7 cellular contexts compared by ENCODE assay signal in the genomic region with DNA sequence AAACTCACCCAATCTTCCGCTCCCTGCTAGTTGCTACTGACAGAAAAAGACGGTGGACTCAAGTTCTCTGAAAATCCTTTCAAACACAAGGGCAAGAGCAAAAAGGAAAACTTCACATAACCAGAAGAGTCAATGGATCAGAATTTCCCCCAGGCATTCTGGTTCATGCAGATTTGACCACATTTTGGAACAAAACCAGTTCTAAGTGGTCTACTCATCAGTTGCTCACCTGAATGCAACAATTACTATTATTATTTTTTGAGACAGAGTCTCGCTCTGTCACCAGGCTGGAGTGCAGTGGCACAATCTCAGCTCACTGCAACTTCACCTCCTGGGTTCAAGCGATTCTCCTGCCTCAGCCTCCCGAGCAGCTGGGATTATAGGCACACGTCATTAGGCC.
DNase-seq lines count a peak whose midpoint lies in the region; ATAC-seq and TF ChIP-seq lines count a peak whose summit lies in the region.
"Not testable (repeated sequence)": the region's sequence is repeated elsewhere in the genome, so short reads cannot be mapped to it uniquely, and the experiment has no call there.

No MANE protein-coding gene starts in this region.

- not testable (repeated sequence) for H4K8ac ChIP-seq in IMR-90 (ENCODE audit: low read depth in 2 of 2, low read length in 2 of 2)

- 100% methylated on average over 2 of the region's 6 CpGs; no CpG with 5 or more reads in 1 of the 2 experiments for WGBS in IMR-90 (ENCODE audit: extremely low coverage in 2 of 2, insufficient read length in 1 of 2), 2 experiments
- 2% methylated on average over 6 of the region's 6 CpGs for WGBS in mammary epithelial cell (ENCODE audit: low coverage, missing lambda C conversion rate)

- intact Hi-C loops in IMR-90 (cut with micrococcal nuclease), result not testable (repeated sequence)
- intact Hi-C loops in mammary epithelial cell (cut with micrococcal nuclease), result loop anchor here (2.0 to 10.0 kb wide), 2 partner anchors 81 to 283 kb away; partner anchors contain the start of gene XYLT1

- not testable (repeated sequence) for H3K23ac ChIP-seq in IMR-90 (ENCODE audit: low read depth, low read length)

- not testable (repeated sequence) for ATAC-seq in IMR-90 (ENCODE audit: low read depth)
- peak; percentile 59 for ATAC-seq in RWPE2 (ENCODE audit: low read depth)
- peak; percentile 81 for ATAC-seq in foreskin keratinocyte

- H3K27ac ChIP-seq in IMR-90 (ENCODE audit: insufficient read depth, low read length), result not testable (repeated sequence)
- H3K27ac ChIP-seq in RWPE2 (ENCODE audit: poor library complexity, severe bottlenecking) (peak overlapping the region; percentile 99), mammary epithelial cell (ENCODE audit: insufficient read depth, low read depth, low read length) (peak overlapping the region; percentile 78), foreskin keratinocyte (peak overlapping the region; percentile 35)

- in situ Hi-C loops in IMR-90 (cut with MboI; ENCODE audit: low sequenced_read_pairs); astrocyte of the cerebellum (cut with HindIII; ENCODE audit: low sequenced_read_pairs): not testable (repeated sequence)
- in situ Hi-C loops in mammary epithelial cell (cut with MboI; ENCODE audit: low sequenced_read_pairs in 2 of 2), result loop anchor here in 1 of 2 donors (5.0 kb wide), 2 partner anchors 79 to 81 kb away; partner anchors contain the start of gene XYLT1

- dilution Hi-C loops in IMR-90 (cut with HindIII; ENCODE audit: low sequenced_read_pairs, unreplicated experiment); mammary epithelial cell (cut with HindIII; ENCODE audit: low sequenced_read_pairs): not testable (repeated sequence)

- not testable (repeated sequence) for H3K14ac ChIP-seq in IMR-90 (replicated peaks; ENCODE audit: low read depth, low read length)

- not testable (repeated sequence) for H3K9me1 ChIP-seq in IMR-90 (ENCODE audit: insufficient read depth, low read length)

- H3K79me1 ChIP-seq in IMR-90 (ENCODE audit: low read depth in 1 of 2, low read length in 2 of 2), result not testable (repeated sequence)

- H2BK5ac ChIP-seq in IMR-90 (ENCODE audit: low read depth, low read length, poor library complexity, severe bottlenecking), result not testable (repeated sequence)

- H3K4me3 ChIP-seq in IMR-90 (ENCODE audit: insufficient read depth, low read depth, low read length); RWPE2 (ENCODE audit: severe bottlenecking); astrocyte of the cerebellum (ENCODE audit: low read depth, low read length); mammary epithelial cell (replicated peaks in 1 of 3; ENCODE audit: insufficient read depth in 1 of 3, low read depth in 2 of 3, low read length in 3 of 3): not testable (repeated sequence)

- not testable (repeated sequence) for H3K4ac ChIP-seq in IMR-90 (ENCODE audit: low read depth, low read length)

- H3K56ac ChIP-seq in IMR-90 (ENCODE audit: extremely low read depth, insufficient read depth, low read length), result not testable (repeated sequence)

- not testable (repeated sequence) for H2AFZ ChIP-seq in IMR-90 (replicated peaks; ENCODE audit: low read length, poor library complexity)
- H2AFZ ChIP-seq in mammary epithelial cell (ENCODE audit: low read depth, low read length), result peak overlapping the region; percentile 45

- H3K4me1 ChIP-seq in IMR-90 (ENCODE audit: control insufficient read depth, insufficient read depth, low read length), result not testable (repeated sequence)
- H3K4me1 ChIP-seq in RWPE2 (ENCODE audit: insufficient read depth, poor library complexity, severe bottlenecking) (peaks cover 46% of the 10 kb centered on the region), mammary epithelial cell (ENCODE audit: insufficient read depth, low read length) (peaks cover 59% of the 10 kb centered on the region), foreskin keratinocyte (peaks cover 44% of the 10 kb centered on the region)

- DNase-seq in AG08395 (ENCODE audit: low spot score) (peak; percentile 19), EL (peak; percentile 60), IMR-90 (peak; percentile 20), RWPE2 (ENCODE audit: low spot score) (peak; percentile 70), astrocyte of the cerebellum (ENCODE audit: low read depth) (peak; percentile 29), mammary epithelial cell (peak; percentile 87), foreskin keratinocyte (peak; percentile 95 to 97)

- H4K5ac ChIP-seq in IMR-90 (ENCODE audit: low read depth, low read length), result not testable (repeated sequence)

- TF ChIP-seq RAD21 in IMR-90 (IDR thresholded peaks at IDR 0.05; ENCODE audit: low read length), result not testable (repeated sequence)

- H3K9me3 ChIP-seq in IMR-90 (ENCODE audit: control insufficient read depth, insufficient read depth, low read length); RWPE2 (ENCODE audit: severe bottlenecking); mammary epithelial cell (replicated peaks; ENCODE audit: insufficient read depth, low read length): not testable (repeated sequence)

- not testable (repeated sequence) for H3K9ac ChIP-seq in IMR-90 (ENCODE audit: low read depth, low read length)
- peak overlapping the region; percentile 23 for H3K9ac ChIP-seq in mammary epithelial cell (ENCODE audit: insufficient read depth, low read length)

- H3K36me3 ChIP-seq in IMR-90 (ENCODE audit: control insufficient read depth, insufficient read depth, low read length); RWPE2 (ENCODE audit: low read depth); mammary epithelial cell (ENCODE audit: insufficient read depth, low read length): not testable (repeated sequence)

- H3K18ac ChIP-seq in IMR-90 (ENCODE audit: low read depth, low read length), result not testable (repeated sequence)

- H4K91ac ChIP-seq in IMR-90 (ENCODE audit: insufficient read depth, low read depth, low read length), result not testable (repeated sequence)

- not testable (repeated sequence) for H4K20me1 ChIP-seq in IMR-90 (ENCODE audit: insufficient read depth, low read length); mammary epithelial cell (ENCODE audit: insufficient read depth, low read length)

- POLR2A ChIA-PET in IMR-90 (lab: Charles Lee; ENCODE audit: unreplicated experiment), result not testable (repeated sequence)

- H3K4me2 ChIP-seq in IMR-90 (ENCODE audit: low read depth, low read length), result not testable (repeated sequence)
- peak overlapping the region; percentile 61 for H3K4me2 ChIP-seq in mammary epithelial cell (ENCODE audit: insufficient read depth, low read depth, low read length)

- not testable (repeated sequence) for TF ChIP-seq POLR2A in IMR-90 (IDR thresholded peaks at IDR 0.05; ENCODE audit: low read depth, low read length)

- H3K79me2 ChIP-seq in mammary epithelial cell (ENCODE audit: insufficient read depth, low read length), result not testable (repeated sequence)

- not testable (repeated sequence) for H2AK9ac ChIP-seq in IMR-90 (replicated peaks; ENCODE audit: low read depth, low read length, poor library complexity)

- H2BK15ac ChIP-seq in IMR-90 (ENCODE audit: low read depth, low read length), result not testable (repeated sequence)

- not testable (repeated sequence) for H2BK120ac ChIP-seq in IMR-90 (ENCODE audit: low read depth, low read length)

- not testable (repeated sequence) for H3K27me3 ChIP-seq in IMR-90 (ENCODE audit: control insufficient read depth, insufficient read depth, low read length); RWPE2 (ENCODE audit: insufficient read depth, poor library complexity, severe bottlenecking); mammary epithelial cell (ENCODE audit: insufficient read depth, low read length); foreskin keratinocyte

- CTCF ChIA-PET in IMR-90 (lab: Yijun Ruan, JAX), result not testable (repeated sequence)
- CTCF ChIA-PET in mammary epithelial cell (lab: Charles Lee; ENCODE audit: low non-redundant PET), result interaction anchor here (0.7 kb wide), 1 partner anchor 27 kb away, joined by 3 read pairs; no protein-coding TSS in a partner anchor

- H2BK20ac ChIP-seq in IMR-90 (ENCODE audit: low read depth, low read length), result not testable (repeated sequence)

- 0 out of 2 replicates have a peak overlapping the region, but pooled peaks have one; percentile 3 for H2AK5ac ChIP-seq in IMR-90 (ENCODE audit: low read depth, low read length)

- TF ChIP-seq CTCF in IMR-90 (conservative IDR thresholded peaks at IDR 0.05; ENCODE audit: low read depth, low read length); RWPE2 (IDR thresholded peaks at IDR 0.05; ENCODE audit: poor library complexity, severe bottlenecking); astrocyte of the cerebellum (IDR thresholded peaks at IDR 0.05; ENCODE audit: low read depth, low read length, missing control alignments); mammary epithelial cell (conservative IDR thresholded peaks at IDR 0.05 in 1 of 2, IDR thresholded peaks at IDR 0.05 in 1 of 2; ENCODE audit: extremely low read depth in 1 of 2, insufficient read depth in 1 of 2, low read depth in 1 of 2, low read length in 2 of 2); foreskin keratinocyte (conservative IDR thresholded peaks at IDR 0.05): not testable (repeated sequence)

- not testable (repeated sequence) for BruUV-seq in IMR-90 (replicated peaks; lab: Mats Ljungman, UMichigan); mammary epithelial cell (replicated peaks; lab: Mats Ljungman, UMichigan)

Comparison
In these comparisons a context has a peak if more than half of its experiments do, and no peak if none do; other contexts are left out.
1. DNase-seq: peak in every context shown above with its lines; median percentile 96 in foreskin keratinocyte; 87 in mammary epithelial cell; 70 in RWPE2; 60 in EL; 29 in astrocyte of the cerebellum; 20 in IMR-90; 19 in AG08395.